In genomic region chr12:131050463-131051154, GRCh38 we compare ENCODE assay signal across 23 cellular contexts.
"Had no signal": no experiment of that assay in that cellular context is flagged by ENCODE, and none has a peak within 500 bp of the region (broad histone marks: within the 10 kb centered on the region; RNA-seq: fewer than 3 reads in every experiment).

No MANE protein-coding gene starts in this region.

- DNase-seq: activated CD4-positive, alpha-beta memory T cell treated with anti-CD3 and anti-CD28 coated beads, Interleukin-2, amount 10 ng/mL, durations not matched to agents 7 days and 5 days; activated CD4-positive, alpha-beta T cell treated with anti-CD3 and anti-CD28 coated beads, Interleukin-2, amount 10 ng/mL, durations not matched to agents 24 days and 14 days; activated effector memory CD4-positive, alpha-beta T cell treated with anti-CD3 and anti-CD28 coated beads, Interleukin-2, amount 50 U/mL, for 16 hours; activated naive CD4-positive, alpha-beta T cell treated with anti-CD3 and anti-CD28 coated beads, Interleukin-2, amount 10 ng/mL, durations not matched to agents 7 days and 5 days; activated T-cell treated with anti-CD3 and anti-CD28 coated beads, Interleukin-2, amount 50 U/mL, for 72 hours; amygdala; effector CD4-positive, alpha-beta T cell; foreskin keratinocyte; immature natural killer cell; mesendoderm; nephron progenitor cell; stimulated activated CD4-positive, alpha-beta T cell treated with anti-CD3 and anti-CD28 coated beads, Interleukin-4, amount 100 ng/mL, for 4 hours; T-cell; uterus had no signal

- H3K27me3 ChIP-seq: cardiac muscle cell, foreskin keratinocyte, hepatocyte, tibial nerve, uterus had no signal

- H3K4me3 Mint-ChIP-seq: activated CD4-positive, alpha-beta memory T cell treated with anti-CD3 and anti-CD28 coated beads, Interleukin-2, amount 10 ng/mL, durations not matched to agents 7 days and 5 days; activated CD4-positive, alpha-beta T cell treated with anti-CD3 and anti-CD28 coated beads, Interleukin-2, amount 10 ng/mL, durations not matched to agents 24 days and 14 days; activated naive CD4-positive, alpha-beta T cell treated with anti-CD3 and anti-CD28 coated beads, Interleukin-2, amount 10 ng/mL, durations not matched to agents 7 days and 5 days; activated T-cell treated with anti-CD3 and anti-CD28 coated beads, Interleukin-2, amount 50 U/mL, for 72 hours; immature natural killer cell; nephron progenitor cell; stimulated activated naive CD8-positive, alpha-beta T cell treated with anti-CD3 and anti-CD28 coated beads, Interleukin-15, Interleukin-2, amounts not matched to agents 100 ng/mL and 50 ng/mL, for 24 hours; T-cell; T-helper 2 cell treated with Interferon-gamma antibody and Interleukin-4, amounts not matched to agents 5 μg/mL and 100 μg/mL, for 36 hours had no signal

- H3K4me1 ChIP-seq: foreskin keratinocyte, uterus had no signal

- H3K9me3 ChIP-seq: mucosa of descending colon, suprapubic skin, tibial nerve, uterus had no signal

- H3K4me1 Mint-ChIP-seq: activated CD4-positive, alpha-beta memory T cell treated with anti-CD3 and anti-CD28 coated beads, Interleukin-2, amount 10 ng/mL, durations not matched to agents 7 days and 5 days; activated naive CD4-positive, alpha-beta T cell treated with anti-CD3 and anti-CD28 coated beads, Interleukin-2, amount 10 ng/mL, durations not matched to agents 7 days and 5 days; immature natural killer cell had no signal

- H3K27ac Mint-ChIP-seq: activated CD4-positive, alpha-beta memory T cell treated with anti-CD3 and anti-CD28 coated beads, Interleukin-2, amount 10 ng/mL, durations not matched to agents 7 days and 5 days; activated CD4-positive, alpha-beta T cell treated with anti-CD3 and anti-CD28 coated beads, Interleukin-2, amount 10 ng/mL, durations not matched to agents 24 days and 14 days; activated naive CD4-positive, alpha-beta T cell treated with anti-CD3 and anti-CD28 coated beads, Interleukin-2, amount 10 ng/mL, durations not matched to agents 7 days and 5 days; activated T-cell treated with anti-CD3 and anti-CD28 coated beads, Interleukin-2, amount 50 U/mL, for 72 hours; immature natural killer cell; nephron progenitor cell; stimulated activated naive CD8-positive, alpha-beta T cell treated with anti-CD3 and anti-CD28 coated beads, Interleukin-15, Interleukin-2, amounts not matched to agents 100 ng/mL and 50 ng/mL, for 24 hours; T-cell; T-helper 2 cell treated with Interferon-gamma antibody and Interleukin-4, amounts not matched to agents 5 μg/mL and 100 μg/mL, for 36 hours had no signal

- H3K4me3 ChIP-seq: cardiac muscle cell, hepatocyte, mucosa of descending colon, suprapubic skin, tibial nerve, uterus had no signal

- H3K36me3 Mint-ChIP-seq: activated naive CD4-positive, alpha-beta T cell treated with anti-CD3 and anti-CD28 coated beads, Interleukin-2, amount 10 ng/mL, durations not matched to agents 7 days and 5 days; immature natural killer cell; T-cell had no signal

- H3K9me3 Mint-ChIP-seq: activated CD4-positive, alpha-beta memory T cell treated with anti-CD3 and anti-CD28 coated beads, Interleukin-2, amount 10 ng/mL, durations not matched to agents 7 days and 5 days; activated CD4-positive, alpha-beta T cell treated with anti-CD3 and anti-CD28 coated beads, Interleukin-2, amount 10 ng/mL, durations not matched to agents 24 days and 14 days; activated T-cell treated with anti-CD3 and anti-CD28 coated beads, Interleukin-2, amount 50 U/mL, for 72 hours; immature natural killer cell; nephron progenitor cell; stimulated activated naive CD8-positive, alpha-beta T cell treated with anti-CD3 and anti-CD28 coated beads, Interleukin-15, Interleukin-2, amounts not matched to agents 100 ng/mL and 50 ng/mL, for 24 hours; T-cell; T-helper 2 cell treated with Interferon-gamma antibody and Interleukin-4, amounts not matched to agents 5 μg/mL and 100 μg/mL, for 36 hours had no signal

- H2AFZ ChIP-seq: hepatocyte had no signal

- H3K27ac ChIP-seq: cardiac muscle cell, foreskin keratinocyte, hepatocyte, suprapubic skin, uterus, VCaP had no signal

- H3K79me2 ChIP-seq: hepatocyte had no signal

- H3K36me3 ChIP-seq: suprapubic skin, tibial nerve, uterus had no signal

- H3K4me2 ChIP-seq: hepatocyte had no signal

- ATAC-seq: activated CD4-positive, CD25-positive, alpha-beta regulatory T cell treated with anti-CD3 and anti-CD28 coated beads, Interleukin-2, amount 50 U/mL, for 24 hours; activated T-cell treated with anti-CD3 and anti-CD28 coated beads, Interleukin-2, amount 50 U/mL, for 72 hours; foreskin keratinocyte; mucosa of descending colon; T-cell had no signal
